In genomic region chr5:149162401-149163084, GRCh38 we compare ENCODE assay signal across 8 cellular contexts. TPM values are rescaled to one million over a fixed set of nuclear protein-coding genes. Genes with fewer than 3 reads are reported as not detected.
DNase-seq lines count a peak whose midpoint lies in the region; ATAC-seq and TF ChIP-seq lines count a peak whose summit lies in the region.
"Had no signal": no experiment of that assay in that cellular context is flagged by ENCODE, and none has a peak within 500 bp of the region (broad histone marks: within the 10 kb centered on the region; RNA-seq: fewer than 3 reads in every experiment).

No MANE protein-coding gene starts in this region.

- H3K36me3 ChIP-seq in gastrocnemius medialis, result no peaks in the 10 kb centered on the region

- TF ChIP-seq POLR2A in gastrocnemius medialis (IDR thresholded peaks at IDR 0.05), result no peak

- ATAC-seq in GM19328 (IDR thresholded peaks at IDR 0.05; ENCODE audit: unreplicated experiment) (peak; percentile 65), HG02973 (IDR thresholded peaks at IDR 0.05; ENCODE audit: unreplicated experiment) (peak; percentile 92), SK-N-SH treated with all-trans-retinoic acid at 6 μM for 48 hours (peak; percentile 61), gastrocnemius medialis (peak; percentile 7 to 40)

- H3K4me3 ChIP-seq in gastrocnemius medialis, result no peak overlapping the region

- TF ChIP-seq CTCF in gastrocnemius medialis (IDR thresholded peaks at IDR 0.05 in 4 of 5, conservative IDR thresholded peaks at IDR 0.05 in 1 of 5), result no peak

- intact Hi-C loops in gastrocnemius medialis (cut with DNase I; ENCODE audit: low total_unique reads), result no loop called here

- H3K27ac ChIP-seq in gastrocnemius medialis, result peak overlapping the region; percentile 61 to 91 (median 72)

- in situ Hi-C loops in gastrocnemius medialis (cut with MboI; ENCODE audit: low sequenced_read_pairs in 4 of 4), result loop anchor here in 1 of 4 donors (25.0 kb wide), 1 partner anchor 425 kb away; the partner anchor contains the start of gene ARHGEF37

- no peak for DNase-seq in gastrocnemius medialis
- no peak for DNase-seq in activated naive CD4-positive, alpha-beta T cell (lab: John Stamatoyannopoulos, UW)
- no peak for DNase-seq in effector CD8-positive, alpha-beta T cell (lab: John Stamatoyannopoulos, UW)
- DNase-seq in stimulated activated CD4-positive, alpha-beta T cell treated with anti-CD3 and anti-CD28 coated beads, Interleukin-4, amount 100 ng/mL, for 1 hour, result no peak
- DNase-seq: T-helper 9 cell had no signal

- H3K9me3 ChIP-seq in gastrocnemius medialis, result no peaks in the 10 kb centered on the region

- H3K4me1 ChIP-seq in gastrocnemius medialis, result peaks cover 49 to 56% of the 10 kb centered on the region in 2 donors

- H3K27me3 ChIP-seq in gastrocnemius medialis, result no peaks in the 10 kb centered on the region

TF ChIP-seq in SK-N-SH treated with all-trans-retinoic acid at 6 μM for 48 hours, 23 proteins besides CTCF, POLR2A, EP300 and RAD21:
- TF ChIP-seq TOX (CRISPR knock-in tag; IDR thresholded peaks at IDR 0.05; ENCODE audit: borderline replicate concordance) (no peak), SNAI2 (CRISPR knock-in tag; IDR thresholded peaks at IDR 0.05) (no peak), RARB (CRISPR knock-in tag; IDR thresholded peaks at IDR 0.05) (no peak), ZC3H10 (CRISPR knock-in tag; IDR thresholded peaks at IDR 0.05) (no peak)

RNA-seq across cellular contexts. Expression of gene ABLIM3, which starts 21.2 kb away (rescaled TPM):
- 100 to 1,000 TPM in 1 of 4 donors, 10 to 100 TPM in 3; 37.5 to 155 (median 67.7) TPM for total RNA-seq in gastrocnemius medialis

Comparison
In these comparisons a context has a peak if more than half of its experiments do, and no peak if none do; other contexts are left out.
1. ATAC-seq: peak in every context shown above with its lines; median percentile 92 in HG02973; 65 in GM19328; 61 in SK-N-SH treated with all-trans-retinoic acid at 6 μM for 48 hours; 24 in gastrocnemius medialis.